Comparison of ENCODE assay signal across 12 cellular contexts in the genomic region with DNA sequence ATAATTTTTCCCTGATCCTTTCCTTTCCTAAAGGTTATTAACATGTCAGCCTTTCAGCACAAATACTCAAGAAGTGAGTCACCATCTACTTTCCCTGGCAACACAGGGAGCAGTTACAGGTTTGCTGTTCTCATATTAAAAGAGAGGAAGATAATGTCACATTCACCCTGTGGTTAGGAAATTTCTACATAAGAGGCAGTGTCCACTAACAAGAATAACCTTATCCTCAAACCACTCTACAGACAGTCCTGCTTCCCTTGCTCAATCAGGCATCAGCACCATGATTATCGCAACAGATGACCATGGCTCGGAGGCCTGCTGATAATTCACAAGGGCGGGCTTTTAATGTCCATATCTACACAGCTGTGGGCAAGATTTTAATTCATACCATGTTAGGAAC. TPM values are rescaled to one million over a fixed set of nuclear protein-coding genes. Genes with fewer than 3 reads are reported as not detected.
A peak's percentile ranks its signal among the peaks of the same experiment; 100 is the strongest.
DNase-seq lines count a peak whose midpoint lies in the region; ATAC-seq, FAIRE-seq and TF ChIP-seq lines count a peak whose summit lies in the region.
"Had no signal": no experiment of that assay in that cellular context is flagged by ENCODE, and none has a peak within 500 bp of the region (broad histone marks: within the 10 kb centered on the region; RNA-seq: fewer than 3 reads in every experiment).

No MANE protein-coding gene starts in this region.

- H3K9me3 ChIP-seq in pancreas, result no peaks in the 10 kb centered on the region
- H3K9me3 ChIP-seq in endodermal cell (ENCODE audit: control insufficient read depth, low read length), result no peaks in the 10 kb centered on the region

- TF ChIP-seq CTCF in pancreas (IDR thresholded peaks at IDR 0.05) (no peak), endodermal cell (conservative IDR thresholded peaks at IDR 0.05) (no peak)

- no peaks in the 10 kb centered on the region for H3K9me3 Mint-ChIP-seq in endodermal cell

- H3K4me1 ChIP-seq in pancreas (no peaks in the 10 kb centered on the region), endodermal cell (ENCODE audit: control insufficient read depth, insufficient read depth, low read length) (no peaks in the 10 kb centered on the region)

- DNase-seq in ELR (ENCODE audit: low read depth) (peak; percentile 49), RPMI7951 (ENCODE audit: low read depth) (peak; percentile 14), fibroblast of peridontal ligament (ENCODE audit: extremely low read depth) (peak; percentile 57), pancreas (no peak), endodermal cell (no peak), NCI-H510A treated with DMSO at 0.1 percent for 48 hours (lab: John Stamatoyannopoulos, UW) (no peak), frontal cortex (ENCODE audit: low spot score in 2 of 2) (no peak)
- DNase-seq: activated naive CD4-positive, alpha-beta T cell treated with Interleukin-2 at 50 U/mL for 16 hours; natural killer cell; NCI-H1436; stimulated activated CD4-positive, alpha-beta T cell treated with anti-CD3 and anti-CD28 coated beads, Interleukin-2, amount 100 ng/mL, for 48 hours had no signal

- no peaks in the 10 kb centered on the region for H3K36me3 Mint-ChIP-seq in endodermal cell (ENCODE audit: low read depth)
- H3K36me3 Mint-ChIP-seq: natural killer cell had no signal

- no peak overlapping the region for H3K9ac ChIP-seq in endodermal cell (ENCODE audit: extremely low read depth, low read length, poor library complexity, severe bottlenecking)

- 83 to 87% methylated on average over 3 of the region's 3 CpGs for WGBS in pancreas, 2 donors
- WGBS in endodermal cell (ENCODE audit: insufficient coverage in 1 of 2, insufficient read length in 1 of 2), 2 experiments, result 96% methylated on average over 3 of the region's 3 CpGs; no CpG with 5 or more reads in 1 of the 2 experiments

- no peaks in the 10 kb centered on the region for H3K27me3 Mint-ChIP-seq in endodermal cell (ENCODE audit: insufficient read depth)

- no peaks in the 10 kb centered on the region for H3K4me1 Mint-ChIP-seq in endodermal cell
- H3K4me1 Mint-ChIP-seq: natural killer cell had no signal

- FAIRE-seq in pancreas (lab: Jason Lieb, UNC), result no peak
- FAIRE-seq in frontal cortex (lab: Jason Lieb, UNC), result no peak

- no peak overlapping the region for H3K27ac ChIP-seq in pancreas
- H3K27ac ChIP-seq in endodermal cell (ENCODE audit: low read depth, low read length), result no peak overlapping the region

- H3K36me3 ChIP-seq in pancreas (no peaks in the 10 kb centered on the region), endodermal cell (ENCODE audit: control insufficient read depth, insufficient read depth, low read length) (no peaks in the 10 kb centered on the region)

- H3K4me3 ChIP-seq in pancreas, result no peak overlapping the region
- H3K4me3 ChIP-seq in endodermal cell (ENCODE audit: low read length), result no peak overlapping the region

- intact Hi-C loops in pancreas (cut with DNase I), result no loop called here

- ATAC-seq in pancreas, result peak in 3 of 4 donors; percentile 29 to 37 (median 35)
- no peak for ATAC-seq in GM18861 (IDR thresholded peaks at IDR 0.05; ENCODE audit: unreplicated experiment)
- ATAC-seq: natural killer cell had no signal

- H3K4me3 Mint-ChIP-seq in endodermal cell, result no peak overlapping the region
- H3K4me3 Mint-ChIP-seq: natural killer cell had no signal

- no peak overlapping the region for H3K27ac Mint-ChIP-seq in endodermal cell
- H3K27ac Mint-ChIP-seq: natural killer cell had no signal

- no peaks in the 10 kb centered on the region for H3K27me3 ChIP-seq in pancreas
- no peaks in the 10 kb centered on the region for H3K27me3 ChIP-seq in endodermal cell (ENCODE audit: control insufficient read depth, insufficient read depth, low read length, poor library complexity, severe bottlenecking)

RNA-seq across cellular contexts. Expression of gene RNF150, which starts 30.9 kb away (rescaled TPM):
- total RNA-seq in RPMI7951 (2014; rRNA removed; shearing (Covaris generic)), result 0.68 and 0.96 TPM in 2 replicates
- total RNA-seq in pancreas (1 to 10 TPM; 1.6 to 4.1 (median 2.5) TPM), endodermal cell (10 to 100 TPM in 1 of 2 donors, 1 to 10 TPM in 1; 8.2 to 10.4 TPM), frontal cortex (28.5 TPM)
- polyA plus RNA-seq in pancreas, result 1 to 10 TPM in 1 of 2 donors, under 1 TPM in 1; 0.53 to 3.0 TPM
- polyA plus RNA-seq in endodermal cell (2013, experiment 1 of 2), result 8.2 TPM
- 6.5 TPM for polyA plus RNA-seq in endodermal cell (2013, experiment 2 of 2)

Comparison
In these comparisons a context has a peak if more than half of its experiments do, and no peak if none do; other contexts are left out.
1. DNase-seq: peak in ELR (single experiment), RPMI7951 (single experiment) and fibroblast of peridontal ligament (single experiment); none in pancreas (0 of 6), endodermal cell (single experiment), NCI-H510A treated with DMSO at 0.1 percent for 48 hours (single experiment) and frontal cortex (0 of 2).